In the genomic region with DNA sequence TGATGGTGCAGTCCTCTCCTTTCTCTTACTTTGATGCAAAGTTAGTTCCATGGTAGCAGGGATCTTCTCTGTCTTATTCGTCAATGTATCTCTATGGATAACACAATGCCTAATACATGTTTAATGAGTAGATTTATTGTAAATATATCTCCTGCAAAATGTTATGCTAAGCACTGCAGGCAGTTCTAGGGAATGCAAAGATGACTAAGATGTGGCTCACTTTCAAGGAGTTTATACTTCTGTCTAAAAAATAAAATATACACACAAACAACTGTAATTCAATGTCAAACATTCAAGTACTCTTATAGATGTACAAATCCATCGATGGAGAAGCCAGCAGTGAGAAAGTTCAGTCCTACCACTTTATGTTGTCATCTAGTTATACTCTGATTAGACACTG, we compare ENCODE assay signal across 21 cellular contexts.
"Had no signal": no experiment of that assay in that cellular context is flagged by ENCODE, and none has a peak within 500 bp of the region (broad histone marks: within the 10 kb centered on the region; RNA-seq: fewer than 3 reads in every experiment).

No MANE protein-coding gene starts in this region.

- DNase-seq: KBM-7, MV-4-11, NCI-H1048, NCI-H1105, NCI-H1417 treated with DMSO at 0.1 percent for 48 hours, NCI-H146, NCI-H1694 treated with DMSO at 0.1 percent for 48 hours, NCI-H1930, NCI-H2081, NCI-H2107, NCI-H2227 treated with DMSO at 0.1 percent for 48 hours, NCI-H524, NCI-H526 treated with DMSO at 0.1 percent for 48 hours, NCI-H748 treated with DMSO at 0.1 percent for 48 hours, SHP77, SK-N-SH, SW 1271, T-cell had no signal

- H3K27ac ChIP-seq: HL-60, RWPE1 had no signal

- H3K9me3 ChIP-seq: SK-N-SH had no signal

- H3K9me2 ChIP-seq: SK-N-SH had no signal

- H3K9ac ChIP-seq: SK-N-SH had no signal

- ATAC-seq: Panc1, T-cell had no signal

- H3K4me2 ChIP-seq: SK-N-SH had no signal
